18 cellular contexts compared by ENCODE assay signal in the genomic region with DNA sequence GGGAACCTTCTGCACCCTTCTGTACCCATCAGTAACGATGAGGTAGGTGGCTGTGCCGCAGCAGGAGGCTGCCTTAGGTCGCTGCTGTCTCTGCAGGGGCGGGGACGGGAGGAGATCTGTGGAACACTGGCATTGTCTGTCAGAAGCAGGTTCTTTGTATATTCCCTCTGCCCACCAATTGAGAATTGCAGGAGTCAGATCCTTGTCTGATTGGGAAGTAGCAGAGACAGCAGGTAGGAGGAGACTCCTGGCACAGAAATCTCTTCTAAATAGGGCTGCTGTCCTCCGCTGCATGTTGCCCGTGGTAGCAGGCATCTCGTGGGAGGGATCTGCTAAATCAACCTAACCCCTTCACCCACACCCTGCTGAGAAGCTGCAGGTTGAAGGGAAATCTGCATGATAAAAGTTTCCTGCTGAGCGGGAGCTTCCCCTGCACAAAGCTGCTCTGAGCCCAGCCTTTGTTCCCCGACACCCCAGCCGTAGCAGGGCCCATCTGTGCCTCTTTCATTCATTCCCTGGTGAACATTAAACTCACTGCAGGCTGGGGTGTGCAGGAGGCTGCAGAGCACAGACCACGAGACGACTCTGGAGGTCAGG. TPM values are rescaled to one million over a fixed set of nuclear protein-coding genes. Genes with fewer than 3 reads are reported as not detected.
DNase-seq lines count a peak whose midpoint lies in the region; ATAC-seq lines count a peak whose summit lies in the region.
"Had no signal": no experiment of that assay in that cellular context is flagged by ENCODE, and none has a peak within 500 bp of the region (broad histone marks: within the 10 kb centered on the region; RNA-seq: fewer than 3 reads in every experiment).

No MANE protein-coding gene starts in this region.

- peaks cover 48% of the 10 kb centered on the region for H3K4me1 ChIP-seq in HUES48 (ENCODE audit: control insufficient read depth, insufficient read depth, low read length)
- H3K4me1 ChIP-seq: ascending aorta had no signal

- peak overlapping the region; percentile 51 for H3K9ac ChIP-seq in HUES48 (ENCODE audit: low read depth, low read length)

- H3K36me3 ChIP-seq in HUES48 (ENCODE audit: control insufficient read depth, insufficient read depth, low read length) = peaks cover 43% of the 10 kb centered on the region

- H3K4me3 ChIP-seq in HUES48 (ENCODE audit: low read depth, low read length) = peak overlapping the region; percentile 21
- H3K4me3 ChIP-seq: ascending aorta, smooth muscle cell had no signal

- no peaks in the 10 kb centered on the region for H3K27me3 ChIP-seq in HUES48 (ENCODE audit: control insufficient read depth, insufficient read depth, low read length)
- H3K27me3 ChIP-seq: ascending aorta had no signal

- H3K9me3 ChIP-seq in HUES48 (ENCODE audit: control insufficient read depth, insufficient read depth, low read length) = no peaks in the 10 kb centered on the region
- H3K9me3 ChIP-seq: ascending aorta had no signal

- no peak for ATAC-seq in HG03571 (IDR thresholded peaks at IDR 0.05; ENCODE audit: unreplicated experiment)
- no peak for ATAC-seq in GM18907 (IDR thresholded peaks at IDR 0.05; ENCODE audit: unreplicated experiment)
- no peak for ATAC-seq in HG03521 (IDR thresholded peaks at IDR 0.05; ENCODE audit: unreplicated experiment)
- ATAC-seq: esophagus mucosa; stimulated activated memory B cell treated with anti-CD40 and anti-IgM and Interleukin-4, amounts not matched to agents 10 μg/mL and 1 μg/mL and 100 μg/mL, for 72 hours had no signal

- DNase-seq in NCI-H748 treated with DMSO at 0.1 percent for 48 hours (lab: John Stamatoyannopoulos, UW) (peak; percentile 62), iPS DF 19.7 (ENCODE audit: low read depth, low spot score) (peak; percentile 100), pons (ENCODE audit: low spot score) (peak; percentile 59), SK-N-DZ (ENCODE audit: low spot score) (no peak)
- DNase-seq: activated B cell treated with CpG ODN at 0.5 μM for 24 hours, activated gamma-delta T cell, AML-193, DMS53, mammary epithelial cell, NCI-H524 treated with DMSO at 0.1 percent for 48 hours had no signal

- peak overlapping the region; percentile 80 for H3K27ac ChIP-seq in HUES48 (ENCODE audit: low read depth, low read length)
- H3K27ac ChIP-seq: ascending aorta had no signal

RNA-seq across cellular contexts. Expression of a gene that starts 15.9 kb away (rescaled TPM):
- polyA plus RNA-seq in SK-N-DZ (2014; cell fraction: cytosol; rRNA removed) = 236 and 294 TPM in 2 replicates
- 179 and 180 TPM in 2 replicates for polyA plus RNA-seq in SK-N-DZ (2014; cell fraction: nucleus; rRNA removed)

RNA-seq across cellular contexts. Expression of a gene that starts 19.7 kb away (rescaled TPM):
- polyA plus RNA-seq in SK-N-DZ (2014; cell fraction: cytosol; rRNA removed) = 13.3 and 16.5 TPM in 2 replicates
- polyA plus RNA-seq in SK-N-DZ (2014; cell fraction: nucleus; rRNA removed) = 19.1 and 33.5 TPM in 2 replicates

RNA-seq across cellular contexts. Expression of a gene that starts 53.3 kb away (rescaled TPM):
- polyA plus RNA-seq in SK-N-DZ (2014; cell fraction: cytosol; rRNA removed) = 83.0 and 87.1 TPM in 2 replicates
- 240 and 284 TPM in 2 replicates for polyA plus RNA-seq in SK-N-DZ (2014; cell fraction: nucleus; rRNA removed)
